In genomic region chr17:83203472-83204221, GRCh38 we compare ENCODE assay signal across 8 cellular contexts.
A peak's percentile ranks its signal among the peaks of the same experiment; 100 is the strongest.
DNase-seq lines count a peak whose midpoint lies in the region; ATAC-seq, FAIRE-seq and TF ChIP-seq lines count a peak whose summit lies in the region.
"Had no signal": no experiment of that assay in that cellular context is flagged by ENCODE, and none has a peak within 500 bp of the region (broad histone marks: within the 10 kb centered on the region; RNA-seq: fewer than 3 reads in every experiment).

No MANE protein-coding gene starts in this region.

- no peak overlapping the region for H3K27ac ChIP-seq in RWPE2 (ENCODE audit: poor library complexity, severe bottlenecking)
- H3K27ac ChIP-seq in mesenchymal stem cell (ENCODE audit: low read length, poor library complexity, severe bottlenecking): peak overlapping the region; percentile 48
- H3K27ac ChIP-seq in testis: peak overlapping the region; percentile 55 to 74
- H3K27ac ChIP-seq in small intestine (ENCODE audit: low read depth in 1 of 2, low read length in 1 of 2): peak overlapping the region in 1 of 2 donors; percentile 67

- H3K4me2 ChIP-seq in mesenchymal stem cell (ENCODE audit: low read length, poor library complexity, severe bottlenecking): no peak overlapping the region

- no peak overlapping the region for H3K18ac ChIP-seq in mesenchymal stem cell (ENCODE audit: low read depth in 1 of 2, low read length in 2 of 2)

- H3K27ac Mint-ChIP-seq in chondrocyte (ENCODE audit: unreplicated experiment): peak overlapping the region; percentile 89

- peak overlapping the region; percentile 90 for H3K9ac ChIP-seq in mesenchymal stem cell (ENCODE audit: low read length)

- H4K91ac ChIP-seq in mesenchymal stem cell (ENCODE audit: low read length): no peak overlapping the region

- TF ChIP-seq CTCF in RWPE2 (IDR thresholded peaks at IDR 0.05; ENCODE audit: poor library complexity, severe bottlenecking): no peak
- no peak for TF ChIP-seq CTCF in chondrocyte (IDR thresholded peaks at IDR 0.05)
- TF ChIP-seq CTCF in testis (IDR thresholded peaks at IDR 0.05): peak in 1 of 3 experiments; percentile 1

- no peak overlapping the region for H2BK120ac ChIP-seq in mesenchymal stem cell (ENCODE audit: low read depth, low read length)

- peaks cover 49% of the 10 kb centered on the region for H3K4me1 Mint-ChIP-seq in chondrocyte (ENCODE audit: low read depth)

- H3K4me1 ChIP-seq in RWPE2 (ENCODE audit: insufficient read depth, poor library complexity, severe bottlenecking): peaks cover 7% of the 10 kb centered on the region
- H3K4me1 ChIP-seq in mesenchymal stem cell (ENCODE audit: control insufficient read depth, insufficient read depth, low read depth, low read length): peaks cover 36% of the 10 kb centered on the region
- peaks cover 9% of the 10 kb centered on the region for H3K4me1 ChIP-seq in testis
- no peaks in the 10 kb centered on the region for H3K4me1 ChIP-seq in small intestine (ENCODE audit: control insufficient read depth in 2 of 2, insufficient read depth in 1 of 2, low read depth in 1 of 2, low read length in 1 of 2)

- H3K9me3 Mint-ChIP-seq in chondrocyte (ENCODE audit: low read depth): no peaks in the 10 kb centered on the region

- WGBS in mesenchymal stem cell: 86% methylated on average over 20 of the region's 20 CpGs
- 74 to 76% methylated on average over 12 to 20 of the region's 20 CpGs for WGBS in testis, 2 donors
- WGBS in small intestine, 3 donors: 75 to 76% (median 76%) methylated on average over 20 of the region's 20 CpGs

- DNase-seq in RWPE2 (ENCODE audit: low spot score) (peak; percentile 42), chondrocyte (ENCODE audit: low spot score) (peak; percentile 93), mesenchymal stem cell (no peak), testis (peak; percentile 16), kidney tubule cell (ENCODE audit: low spot score) (no peak), small intestine (no peak)

- H3K36me3 ChIP-seq in RWPE2 (ENCODE audit: low read depth) (no peaks in the 10 kb centered on the region), mesenchymal stem cell (ENCODE audit: control insufficient read depth in 1 of 2, insufficient read depth in 2 of 2, low read depth in 1 of 2, low read length in 2 of 2) (no peaks in the 10 kb centered on the region), testis (ENCODE audit: low read depth, missing control alignments) (no peaks in the 10 kb centered on the region), small intestine (ENCODE audit: control insufficient read depth in 2 of 2, insufficient read depth in 2 of 2, low read length in 2 of 2) (no peaks in the 10 kb centered on the region)

- no peaks in the 10 kb centered on the region for H3K79me1 ChIP-seq in mesenchymal stem cell (replicated peaks; ENCODE audit: low read length, poor library complexity, severe bottlenecking)

- no peak for TF ChIP-seq POLR2A in testis (IDR thresholded peaks at IDR 0.05)

- H2BK5ac ChIP-seq in mesenchymal stem cell (ENCODE audit: low read depth, low read length, poor library complexity, severe bottlenecking): no peak overlapping the region

- no peak overlapping the region for H3K4me3 Mint-ChIP-seq in chondrocyte (ENCODE audit: unreplicated experiment)

- ATAC-seq in RWPE2 (ENCODE audit: low read depth) (no peak), GM18519 (IDR thresholded peaks at IDR 0.05; ENCODE audit: low FRiP score, unreplicated experiment) (no peak)

- H3K27me3 ChIP-seq in RWPE2 (ENCODE audit: insufficient read depth, poor library complexity, severe bottlenecking): no peaks in the 10 kb centered on the region
- H3K27me3 ChIP-seq in mesenchymal stem cell (ENCODE audit: control insufficient read depth in 1 of 2, insufficient read depth in 1 of 2, low read length in 2 of 2): no peaks in the 10 kb centered on the region
- no peaks in the 10 kb centered on the region for H3K27me3 ChIP-seq in testis
- no peaks in the 10 kb centered on the region for H3K27me3 ChIP-seq in small intestine (ENCODE audit: control insufficient read depth in 2 of 2, insufficient read depth in 2 of 2, low read length in 2 of 2)

- no peak overlapping the region for H2AFZ ChIP-seq in mesenchymal stem cell (ENCODE audit: low read depth, low read length)

- intact Hi-C loops in testis (cut with DNase I; ENCODE audit: low total_unique reads): no loop called here

- no peak for FAIRE-seq in small intestine (lab: Jason Lieb, UNC)
- FAIRE-seq: TTC549 had no signal

- H3K4ac ChIP-seq in mesenchymal stem cell (ENCODE audit: low read depth in 1 of 2, low read length in 2 of 2): no peak overlapping the region

- peak overlapping the region; percentile 92 for H2AK5ac ChIP-seq in mesenchymal stem cell (ENCODE audit: low read length, severe bottlenecking)

- H3K36me3 Mint-ChIP-seq in chondrocyte (ENCODE audit: low read depth): no peaks in the 10 kb centered on the region

- no peak overlapping the region for H3K14ac ChIP-seq in mesenchymal stem cell (ENCODE audit: low read length in 2 of 2)

- H2BK15ac ChIP-seq in mesenchymal stem cell (ENCODE audit: low read depth, poor library complexity, severe bottlenecking): no peak overlapping the region

- H3K9me3 ChIP-seq in RWPE2 (ENCODE audit: severe bottlenecking): no peaks in the 10 kb centered on the region
- H3K9me3 ChIP-seq in mesenchymal stem cell (ENCODE audit: control insufficient read depth, low read length): no peaks in the 10 kb centered on the region
- H3K9me3 ChIP-seq in testis: no peaks in the 10 kb centered on the region
- H3K9me3 ChIP-seq in small intestine (ENCODE audit: control insufficient read depth, low read depth): no peaks in the 10 kb centered on the region

- no peak overlapping the region for H4K8ac ChIP-seq in mesenchymal stem cell (ENCODE audit: low read length)

- no peak overlapping the region for H2BK12ac ChIP-seq in mesenchymal stem cell (ENCODE audit: low read length in 2 of 2)

- H3K27me3 Mint-ChIP-seq in chondrocyte (ENCODE audit: low read depth): no peaks in the 10 kb centered on the region

- no peak overlapping the region for H3K23ac ChIP-seq in mesenchymal stem cell (ENCODE audit: low read length in 2 of 2)

- no peak overlapping the region for H3K4me3 ChIP-seq in RWPE2 (ENCODE audit: severe bottlenecking)
- H3K4me3 ChIP-seq in mesenchymal stem cell (ENCODE audit: insufficient read depth in 1 of 2, low read depth in 1 of 2, low read length in 2 of 2): peak overlapping the region in 1 of 2 experiments; percentile 17
- H3K4me3 ChIP-seq in testis: no peak overlapping the region
- no peak overlapping the region for H3K4me3 ChIP-seq in small intestine (ENCODE audit: low read depth in 1 of 2, low read length in 2 of 2)

Comparison
In these comparisons a context has a peak if more than half of its experiments do, and no peak if none do; other contexts are left out.
1. DNase-seq: peak in RWPE2 (single experiment), chondrocyte (single experiment) and testis (single experiment); none in mesenchymal stem cell (single experiment), kidney tubule cell (single experiment) and small intestine (single experiment).